Comparison of ENCODE assay signal across 1 cellular context in genomic region chr19:35903550-35904179, GRCh38.
TF ChIP-seq lines count a peak whose summit lies in the region.

No MANE protein-coding gene starts in this region.

TF ChIP-seq in HEK293, 187 proteins besides CTCF, POLR2A, EP300 and RAD21 (continued from another document):
- TF ChIP-seq ZBTB11 (tag by site-specific recombination; conservative IDR thresholded peaks at IDR 0.05; ENCODE audit: low read depth) (peak; percentile 94), ZNF335 (tag by site-specific recombination; conservative IDR thresholded peaks at IDR 0.05) (peak; percentile 99), ZNF629 (tag by site-specific recombination; IDR thresholded peaks at IDR 0.05) (peak; percentile 78), ZNF776 (tag by site-specific recombination; IDR thresholded peaks at IDR 0.05; ENCODE audit: borderline replicate concordance) (no peak), HOXD13 (CRISPR knock-in tag; IDR thresholded peaks at IDR 0.05; ENCODE audit: borderline replicate concordance) (no peak), ZNF548 (tag by site-specific recombination; IDR thresholded peaks at IDR 0.05) (no peak), ZBTB7A (tag by site-specific recombination; IDR thresholded peaks at IDR 0.05; ENCODE audit: low read depth) (peak; percentile 52; the same call in 1 of the 2 replicates), BCL6B (tag by site-specific recombination; IDR thresholded peaks at IDR 0.05) (no peak), ZNF768 (tag by site-specific recombination; IDR thresholded peaks at IDR 0.05) (no peak), ZFP41 (tag by site-specific recombination; IDR thresholded peaks at IDR 0.05; ENCODE audit: borderline replicate concordance) (no peak), ZNF184 (tag by site-specific recombination; IDR thresholded peaks at IDR 0.05) (no peak), ZBTB10 (tag by site-specific recombination; IDR thresholded peaks at IDR 0.05) (peak; percentile 69; the same call in 1 of the 2 replicates), KLF10 (tag by site-specific recombination; IDR thresholded peaks at IDR 0.05) (peak; percentile 92), ZNF223 (tag by site-specific recombination; IDR thresholded peaks at IDR 0.05) (no peak), ZIC2 (tag by site-specific recombination; IDR thresholded peaks at IDR 0.05) (peak; percentile 79), ZBTB20 (tag by site-specific recombination; IDR thresholded peaks at IDR 0.05) (peak; percentile 87), ZNF692 (tag by site-specific recombination; IDR thresholded peaks at IDR 0.05) (peak; percentile 99), ZBTB8A (tag by site-specific recombination; IDR thresholded peaks at IDR 0.05) (peak; percentile 36; the same call in 1 of the 2 replicates), ZNF398 (tag by site-specific recombination; IDR thresholded peaks at IDR 0.05) (peak; percentile 66), HIC1 (tag by site-specific recombination; IDR thresholded peaks at IDR 0.05) (peak; percentile 85), ZBTB21 (tag by site-specific recombination; IDR thresholded peaks at IDR 0.05) (peak; percentile 62; the same call in 1 of the 2 replicates), GFI1B (tag by site-specific recombination; IDR thresholded peaks at IDR 0.05) (no peak), ATF2 (tag by site-specific recombination; IDR thresholded peaks at IDR 0.05; ENCODE audit: low read depth) (no peak), ZNF24 (tag by site-specific recombination; IDR thresholded peaks at IDR 0.05) (peak; percentile 31; the same call in 1 of the 2 replicates), ZFP3 (tag by site-specific recombination; IDR thresholded peaks at IDR 0.05; ENCODE audit: low read depth) (no peak), ZEB2 (tag by site-specific recombination; IDR thresholded peaks at IDR 0.05) (peak; percentile 83; the same call in 1 of the 2 replicates), INSM2 (tag by site-specific recombination; IDR thresholded peaks at IDR 0.05) (peak; percentile 40; the same call in 1 of the 2 replicates), KLF8 (tag by site-specific recombination; IDR thresholded peaks at IDR 0.05) (no peak; the same call in none of the 2 replicates), ZFP69B (tag by site-specific recombination; IDR thresholded peaks at IDR 0.05) (peak; percentile 100), ZNF132 (tag by site-specific recombination; IDR thresholded peaks at IDR 0.05; ENCODE audit: borderline replicate concordance) (no peak)
